21 cellular contexts compared by ENCODE assay signal in genomic region chr21:42151148-42152074, GRCh38.
A peak's percentile ranks its signal among the peaks of the same experiment; 100 is the strongest.
DNase-seq lines count a peak whose midpoint lies in the region; ATAC-seq, FAIRE-seq and TF ChIP-seq lines count a peak whose summit lies in the region.
"Had no signal": no experiment of that assay in that cellular context is flagged by ENCODE, and none has a peak within 500 bp of the region (broad histone marks: within the 10 kb centered on the region; RNA-seq: fewer than 3 reads in every experiment).

No MANE protein-coding gene starts in this region.

- no peak overlapping the region for H3K4me2 ChIP-seq in astrocyte (ENCODE audit: low read length)
- H3K4me2 ChIP-seq in mammary epithelial cell (ENCODE audit: insufficient read depth, low read depth, low read length), result no peak overlapping the region

- no peak for TF ChIP-seq EP300 in suprapubic skin (IDR thresholded peaks at IDR 0.05)

- no peak overlapping the region for H2AFZ ChIP-seq in astrocyte (ENCODE audit: low read depth, low read length)
- H2AFZ ChIP-seq in mammary epithelial cell (ENCODE audit: low read depth, low read length), result no peak overlapping the region

- in situ Hi-C loops in mammary epithelial cell (cut with MboI; ENCODE audit: low sequenced_read_pairs in 2 of 2), result loop anchor here (10.0 kb wide), 3 partner anchors 103 to 293 kb away; no protein-coding TSS in a partner anchor

- TF ChIP-seq CTCF in astrocyte (IDR thresholded peaks at IDR 0.05; ENCODE audit: insufficient read depth, low read depth, low read length), result no peak
- TF ChIP-seq CTCF in lower lobe of right lung (IDR thresholded peaks at IDR 0.05), result no peak
- no peak for TF ChIP-seq CTCF in suprapubic skin (IDR thresholded peaks at IDR 0.05)
- no peak for TF ChIP-seq CTCF in mammary epithelial cell (conservative IDR thresholded peaks at IDR 0.05 in 1 of 2, IDR thresholded peaks at IDR 0.05 in 1 of 2; ENCODE audit: extremely low read depth in 1 of 2, insufficient read depth in 1 of 2, low read depth in 1 of 2, low read length in 2 of 2)

- H3K27me3 ChIP-seq in astrocyte (ENCODE audit: insufficient read depth, low read length) (peaks cover 12% of the 10 kb centered on the region), lower lobe of right lung (ENCODE audit: low read depth) (no peaks in the 10 kb centered on the region), suprapubic skin (no peaks in the 10 kb centered on the region), mammary epithelial cell (ENCODE audit: insufficient read depth, low read length) (no peaks in the 10 kb centered on the region)
- H3K27me3 ChIP-seq: vagina had no signal

- H3K27ac ChIP-seq in astrocyte (ENCODE audit: low read depth, low read length) (no peak overlapping the region), lower lobe of right lung (peak overlapping the region; percentile 9), suprapubic skin (no peak overlapping the region), mammary epithelial cell (ENCODE audit: insufficient read depth, low read depth, low read length) (no peak overlapping the region)
- H3K27ac ChIP-seq: psoas muscle, vagina had no signal

- H3K36me3 ChIP-seq in astrocyte (ENCODE audit: insufficient read depth, low read length) (no peaks in the 10 kb centered on the region), lower lobe of right lung (no peaks in the 10 kb centered on the region), suprapubic skin (no peaks in the 10 kb centered on the region), mammary epithelial cell (ENCODE audit: insufficient read depth, low read length) (no peaks in the 10 kb centered on the region)
- H3K36me3 ChIP-seq: vagina had no signal

- H3K4me3 Mint-ChIP-seq in activated T-cell treated with anti-CD3 and anti-CD28 coated beads, Interleukin-2, amount 50 U/mL, for 24 hours, result no peak overlapping the region
- H3K4me3 Mint-ChIP-seq in activated T-cell treated with anti-CD3 and anti-CD28 coated beads, Interleukin-2, amount 50 U/mL, for 72 hours, result no peak overlapping the region
- H3K4me3 Mint-ChIP-seq in astrocyte (ENCODE audit: unreplicated experiment), result no peak overlapping the region
- H3K4me3 Mint-ChIP-seq: activated CD8-positive, alpha-beta memory T cell treated with anti-CD3 and anti-CD28 coated beads, Interleukin-2, amount 10 ng/mL, durations not matched to agents 7 days and 5 days; CD4-positive, alpha-beta T cell; IgD-negative memory B cell; immature natural killer cell had no signal

- 84% methylated on average over 7 of the region's 12 CpGs for WGBS in suprapubic skin
- 77% methylated on average over 6 of the region's 12 CpGs for WGBS in mammary epithelial cell (ENCODE audit: low coverage, missing lambda C conversion rate)

- dilution Hi-C loops in mammary epithelial cell (cut with HindIII; ENCODE audit: low sequenced_read_pairs), result no loop called here

- H3K27me3 Mint-ChIP-seq in activated T-cell treated with anti-CD3 and anti-CD28 coated beads, Interleukin-2, amount 50 U/mL, for 24 hours, result no peaks in the 10 kb centered on the region
- no peaks in the 10 kb centered on the region for H3K27me3 Mint-ChIP-seq in activated T-cell treated with anti-CD3 and anti-CD28 coated beads, Interleukin-2, amount 50 U/mL, for 72 hours (ENCODE audit: low read depth)
- peaks cover 48% of the 10 kb centered on the region for H3K27me3 Mint-ChIP-seq in astrocyte (ENCODE audit: low read depth, unreplicated experiment)
- H3K27me3 Mint-ChIP-seq: CD4-positive, alpha-beta T cell had no signal

- peak; percentile 20 for DNase-seq in activated T-cell treated with anti-CD3 and anti-CD28 coated beads, Interleukin-2, amount 50 U/mL, for 24 hours
- DNase-seq in activated T-cell treated with anti-CD3 and anti-CD28 coated beads, Interleukin-2, amount 50 U/mL, for 72 hours, result no peak
- DNase-seq in astrocyte (ENCODE audit: low read depth), result no peak
- no peak for DNase-seq in lower lobe of right lung
- peak; percentile 48 to 74 for DNase-seq in suprapubic skin (ENCODE audit: low spot score in 2 of 2)
- no peak for DNase-seq in GM19240 (ENCODE audit: insufficient read length, low spot score)
- DNase-seq in NK-92 treated with Interleukin-12 subunit alpha and Interleukin-12 subunit beta, amount 100 ng/mL, for 24 hours (lab: John Stamatoyannopoulos, UW), result no peak
- DNase-seq in mammary epithelial cell, result no peak
- DNase-seq: activated CD8-positive, alpha-beta memory T cell treated with anti-CD3 and anti-CD28 coated beads, Interleukin-2, amount 10 ng/mL, durations not matched to agents 7 days and 5 days; activated gamma-delta T cell treated with Interleukin-2 at 50 U/mL for 16 hours; cerebellar nuclear complex; DND-41; immature natural killer cell; mesenchymal stem cell; MM.1S; NCI-H146; psoas muscle; RPMI8226 had no signal

- H3K27ac Mint-ChIP-seq in activated T-cell treated with anti-CD3 and anti-CD28 coated beads, Interleukin-2, amount 50 U/mL, for 24 hours, result no peak overlapping the region
- H3K27ac Mint-ChIP-seq in activated T-cell treated with anti-CD3 and anti-CD28 coated beads, Interleukin-2, amount 50 U/mL, for 72 hours, result no peak overlapping the region
- peak overlapping the region; percentile 34 for H3K27ac Mint-ChIP-seq in astrocyte (ENCODE audit: unreplicated experiment)
- H3K27ac Mint-ChIP-seq: activated CD8-positive, alpha-beta memory T cell treated with anti-CD3 and anti-CD28 coated beads, Interleukin-2, amount 10 ng/mL, durations not matched to agents 7 days and 5 days; CD4-positive, alpha-beta T cell; IgD-negative memory B cell; immature natural killer cell had no signal

- no peak for FAIRE-seq in astrocyte (lab: Jason Lieb, UNC)

- no peak overlapping the region for H3K9ac ChIP-seq in astrocyte (ENCODE audit: low read length)
- no peak overlapping the region for H3K9ac ChIP-seq in mammary epithelial cell (ENCODE audit: insufficient read depth, low read length)

- no peak for ATAC-seq in activated T-cell treated with anti-CD3 and anti-CD28 coated beads, Interleukin-2, amount 50 U/mL, for 72 hours (replicated peaks in 1 of 2)
- ATAC-seq in lower lobe of right lung, result peak; percentile 48 to 81
- ATAC-seq: activated CD8-positive, alpha-beta memory T cell treated with anti-CD3 and anti-CD28 coated beads, Interleukin-2, amount 10 ng/mL, durations not matched to agents 7 days and 5 days; psoas muscle had no signal

- no peak overlapping the region for H3K4me3 ChIP-seq in astrocyte (ENCODE audit: insufficient read depth, low read depth, low read length)
- H3K4me3 ChIP-seq in lower lobe of right lung, result no peak overlapping the region
- H3K4me3 ChIP-seq in suprapubic skin, result no peak overlapping the region
- H3K4me3 ChIP-seq in mammary epithelial cell (replicated peaks in 1 of 3; ENCODE audit: insufficient read depth in 1 of 3, low read depth in 2 of 3, low read length in 3 of 3), result no peak overlapping the region
- H3K4me3 ChIP-seq: psoas muscle, vagina had no signal

- H3K9me3 ChIP-seq in astrocyte (ENCODE audit: insufficient read depth, low read depth, low read length), result no peaks in the 10 kb centered on the region
- no peaks in the 10 kb centered on the region for H3K9me3 ChIP-seq in lower lobe of right lung
- no peaks in the 10 kb centered on the region for H3K9me3 ChIP-seq in suprapubic skin
- H3K9me3 ChIP-seq in mammary epithelial cell (replicated peaks; ENCODE audit: insufficient read depth, low read length), result no peaks in the 10 kb centered on the region
- H3K9me3 ChIP-seq: psoas muscle, vagina had no signal

- no peaks in the 10 kb centered on the region for H3K9me3 Mint-ChIP-seq in activated T-cell treated with anti-CD3 and anti-CD28 coated beads, Interleukin-2, amount 50 U/mL, for 24 hours
- H3K9me3 Mint-ChIP-seq in activated T-cell treated with anti-CD3 and anti-CD28 coated beads, Interleukin-2, amount 50 U/mL, for 72 hours, result no peaks in the 10 kb centered on the region
- H3K9me3 Mint-ChIP-seq in astrocyte (ENCODE audit: unreplicated experiment), result peaks cover 7% of the 10 kb centered on the region
- H3K9me3 Mint-ChIP-seq: CD4-positive, alpha-beta T cell; IgD-negative memory B cell; immature natural killer cell had no signal

- no peaks in the 10 kb centered on the region for H3K36me3 Mint-ChIP-seq in activated T-cell treated with anti-CD3 and anti-CD28 coated beads, Interleukin-2, amount 50 U/mL, for 24 hours (ENCODE audit: low read depth)
- H3K36me3 Mint-ChIP-seq in activated T-cell treated with anti-CD3 and anti-CD28 coated beads, Interleukin-2, amount 50 U/mL, for 72 hours (ENCODE audit: insufficient read depth in 2 of 2), result no peaks in the 10 kb centered on the region
- H3K36me3 Mint-ChIP-seq in astrocyte (ENCODE audit: low read depth, unreplicated experiment), result no peaks in the 10 kb centered on the region
- H3K36me3 Mint-ChIP-seq: activated CD8-positive, alpha-beta memory T cell treated with anti-CD3 and anti-CD28 coated beads, Interleukin-2, amount 10 ng/mL, durations not matched to agents 7 days and 5 days; immature natural killer cell had no signal

- intact Hi-C loops in lower lobe of right lung (cut with DNase I), result no loop called here
- intact Hi-C loops in mammary epithelial cell (cut with micrococcal nuclease), result no loop called here

- H4K20me1 ChIP-seq in astrocyte (ENCODE audit: insufficient read depth, low read length) (no peaks in the 10 kb centered on the region), mammary epithelial cell (ENCODE audit: insufficient read depth, low read length) (no peaks in the 10 kb centered on the region)

- H3K79me2 ChIP-seq in astrocyte (ENCODE audit: insufficient read depth, low read length) (no peaks in the 10 kb centered on the region), mammary epithelial cell (ENCODE audit: insufficient read depth, low read length) (no peaks in the 10 kb centered on the region)

- TF ChIP-seq POLR2A in suprapubic skin (IDR thresholded peaks at IDR 0.05), result no peak

- no TSS peak for BruUV-seq in mammary epithelial cell (replicated peaks; lab: Mats Ljungman, UMichigan)

- no peaks in the 10 kb centered on the region for H3K4me1 Mint-ChIP-seq in activated T-cell treated with anti-CD3 and anti-CD28 coated beads, Interleukin-2, amount 50 U/mL, for 24 hours (ENCODE audit: low read depth)
- H3K4me1 Mint-ChIP-seq in activated T-cell treated with anti-CD3 and anti-CD28 coated beads, Interleukin-2, amount 50 U/mL, for 72 hours (ENCODE audit: low read depth), result no peaks in the 10 kb centered on the region
- no peaks in the 10 kb centered on the region for H3K4me1 Mint-ChIP-seq in astrocyte (ENCODE audit: low read depth, unreplicated experiment)
- H3K4me1 Mint-ChIP-seq: activated CD8-positive, alpha-beta memory T cell treated with anti-CD3 and anti-CD28 coated beads, Interleukin-2, amount 10 ng/mL, durations not matched to agents 7 days and 5 days had no signal

- H3K4me1 ChIP-seq in astrocyte (ENCODE audit: insufficient read depth, low read length) (no peaks in the 10 kb centered on the region), lower lobe of right lung (peaks cover 35% of the 10 kb centered on the region), suprapubic skin (peaks cover 6% of the 10 kb centered on the region), mammary epithelial cell (ENCODE audit: insufficient read depth, low read length) (no peaks in the 10 kb centered on the region)
- H3K4me1 ChIP-seq: psoas muscle, vagina had no signal

- CTCF ChIA-PET in mammary epithelial cell (lab: Charles Lee; ENCODE audit: low non-redundant PET), result no interaction called here

Comparison
In these comparisons a context has a peak if more than half of its experiments do, and no peak if none do; other contexts are left out.
1. DNase-seq: peak in activated T-cell treated with anti-CD3 and anti-CD28 coated beads, Interleukin-2, amount 50 U/mL, for 24 hours (single experiment) and suprapubic skin (2 of 2); none in activated T-cell treated with anti-CD3 and anti-CD28 coated beads, Interleukin-2, amount 50 U/mL, for 72 hours (0 of 2), astrocyte (single experiment), lower lobe of right lung (single experiment), GM19240 (single experiment), NK-92 treated with Interleukin-12 subunit alpha and Interleukin-12 subunit beta, amount 100 ng/mL, for 24 hours (single experiment) and mammary epithelial cell (single experiment).
2. ATAC-seq: peak in lower lobe of right lung (2 of 2); none in activated T-cell treated with anti-CD3 and anti-CD28 coated beads, Interleukin-2, amount 50 U/mL, for 72 hours (0 of 2).